In genomic region chr2:197345846-197346370, GRCh38 we compare ENCODE assay signal across 1 cellular context.
TF ChIP-seq lines count a peak whose summit lies in the region.

No MANE protein-coding gene starts in this region.

TF ChIP-seq in HepG2, 621 proteins besides CTCF, POLR2A, EP300 and RAD21:
- TF ChIP-seq SMC3 (IDR thresholded peaks at IDR 0.05; ENCODE audit: low read length) (no peak), NR3C1 (CRISPR knock-in tag; IDR thresholded peaks at IDR 0.05) (no peak), HMGA1 (CRISPR knock-in tag; conservative IDR thresholded peaks at IDR 0.05) (no peak), MTF1 (CRISPR knock-in tag; IDR thresholded peaks at IDR 0.05) (no peak), PLRG1 (conservative IDR thresholded peaks at IDR 0.05) (no peak), ZNF101 (CRISPR knock-in tag; IDR thresholded peaks at IDR 0.05; ENCODE audit: borderline replicate concordance, low read depth) (no peak), PREB (CRISPR knock-in tag; IDR thresholded peaks at IDR 0.05) (no peak), ELF1 (CRISPR knock-in tag; IDR thresholded peaks at IDR 0.05) (no peak), LRRFIP1 (CRISPR knock-in tag; conservative IDR thresholded peaks at IDR 0.05) (no peak), ZNF33B (CRISPR knock-in tag; IDR thresholded peaks at IDR 0.05) (no peak), ZNF547 (CRISPR knock-in tag; IDR thresholded peaks at IDR 0.05) (no peak), ZBTB1 (CRISPR knock-in tag; IDR thresholded peaks at IDR 0.05; ENCODE audit: borderline replicate concordance) (no peak), ZNF264 (CRISPR knock-in tag; IDR thresholded peaks at IDR 0.05) (no peak), GZF1 (CRISPR knock-in tag; IDR thresholded peaks at IDR 0.05) (no peak), HNRNPK (IDR thresholded peaks at IDR 0.05; ENCODE audit: low read depth, low read length, poor library complexity, severe bottlenecking) (no peak), ZNF138 (CRISPR knock-in tag; IDR thresholded peaks at IDR 0.05; ENCODE audit: low read depth) (no peak)
